ENCODE assay signal across 1 cellular context in the genomic region with DNA sequence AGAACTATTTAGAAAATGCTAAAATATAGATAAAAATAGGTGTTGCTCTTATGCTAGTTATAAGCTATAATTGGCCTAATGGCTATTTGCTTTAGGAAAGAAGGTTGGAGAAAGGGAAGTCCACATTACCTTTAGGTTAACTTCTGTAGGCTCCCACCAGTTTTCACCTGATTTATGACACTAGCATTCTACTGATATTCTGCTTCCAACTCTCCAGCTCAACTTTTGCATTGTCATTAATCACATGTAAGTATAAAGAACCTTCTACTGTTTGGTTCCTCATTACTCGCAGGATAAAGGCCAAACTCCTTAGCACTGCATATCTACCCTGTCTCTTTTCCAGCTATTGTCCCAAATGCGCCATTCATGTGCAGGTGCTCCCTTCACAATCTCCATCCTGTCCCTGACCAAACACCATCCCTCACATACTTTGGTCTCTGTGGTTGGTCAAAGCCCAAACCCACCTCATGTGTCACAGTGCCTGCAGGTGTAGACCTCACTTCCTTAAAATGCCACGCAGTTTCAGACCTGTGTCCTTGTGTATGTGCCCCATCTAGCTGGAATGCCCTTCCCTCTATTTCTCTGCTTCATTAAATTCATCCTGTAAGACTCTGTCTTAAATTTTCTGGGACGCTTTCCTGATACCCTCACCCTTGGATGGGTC.
A peak's percentile ranks its signal among the peaks of the same experiment; 100 is the strongest.
TF ChIP-seq lines count a peak whose summit lies in the region.

No MANE protein-coding gene starts in this region.

TF ChIP-seq in GM12878, 131 proteins besides CTCF, POLR2A, EP300 and RAD21:
- TF ChIP-seq POLR2AphosphoS2 (IDR thresholded peaks at IDR 0.05; ENCODE audit: low read depth, low read length): no peak
- TF ChIP-seq PAX5 (IDR thresholded peaks at IDR 0.05; ENCODE audit: borderline replicate concordance, low read depth, low read length): 0 out of 2 replicates have a peak, but pooled peaks have one; percentile 43
- peak; percentile 54; the same call in 1 of the 2 replicates for TF ChIP-seq WRNIP1 (IDR thresholded peaks at IDR 0.05; ENCODE audit: borderline replicate concordance, low read depth, low read length)
- peak; percentile 79 for TF ChIP-seq RUNX3 (IDR thresholded peaks at IDR 0.05; ENCODE audit: low read length)
- TF ChIP-seq SPI1 (IDR thresholded peaks at IDR 0.05; ENCODE audit: borderline replicate concordance, insufficient read depth, low read depth, low read length): peak; percentile 84; the same call in 1 of the 2 replicates
- no peak for TF ChIP-seq ZNF24 (IDR thresholded peaks at IDR 0.05)
- no peak for TF ChIP-seq RCOR1 (conservative IDR thresholded peaks at IDR 0.05; ENCODE audit: low read depth, low read length)
- 0 out of 2 replicates have a peak, but pooled peaks have one; percentile 38 for TF ChIP-seq IKZF1 (conservative IDR thresholded peaks at IDR 0.05)
- TF ChIP-seq, protein P1, sequence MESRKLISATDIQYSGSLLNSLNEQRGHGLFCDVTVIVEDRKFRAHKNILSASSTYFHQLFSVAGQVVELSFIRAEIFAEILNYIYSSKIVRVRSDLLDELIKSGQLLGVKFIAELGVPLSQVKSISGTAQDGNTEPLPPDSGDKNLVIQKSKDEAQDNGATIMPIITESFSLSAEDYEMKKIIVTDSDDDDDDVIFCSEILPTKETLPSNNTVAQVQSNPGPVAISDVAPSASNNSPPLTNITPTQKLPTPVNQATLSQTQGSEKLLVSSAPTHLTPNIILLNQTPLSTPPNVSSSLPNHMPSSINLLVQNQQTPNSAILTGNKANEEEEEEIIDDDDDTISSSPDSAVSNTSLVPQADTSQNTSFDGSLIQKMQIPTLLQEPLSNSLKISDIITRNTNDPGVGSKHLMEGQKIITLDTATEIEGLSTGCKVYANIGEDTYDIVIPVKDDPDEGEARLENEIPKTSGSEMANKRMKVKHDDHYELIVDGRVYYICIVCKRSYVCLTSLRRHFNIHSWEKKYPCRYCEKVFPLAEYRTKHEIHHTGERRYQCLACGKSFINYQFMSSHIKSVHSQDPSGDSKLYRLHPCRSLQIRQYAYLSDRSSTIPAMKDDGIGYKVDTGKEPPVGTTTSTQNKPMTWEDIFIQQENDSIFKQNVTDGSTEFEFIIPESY (IDR thresholded peaks at IDR 0.05): no peak
- TF ChIP-seq EED (IDR thresholded peaks at IDR 0.05; ENCODE audit: low read depth): peak; percentile 68
- TF ChIP-seq, protein P2, sequence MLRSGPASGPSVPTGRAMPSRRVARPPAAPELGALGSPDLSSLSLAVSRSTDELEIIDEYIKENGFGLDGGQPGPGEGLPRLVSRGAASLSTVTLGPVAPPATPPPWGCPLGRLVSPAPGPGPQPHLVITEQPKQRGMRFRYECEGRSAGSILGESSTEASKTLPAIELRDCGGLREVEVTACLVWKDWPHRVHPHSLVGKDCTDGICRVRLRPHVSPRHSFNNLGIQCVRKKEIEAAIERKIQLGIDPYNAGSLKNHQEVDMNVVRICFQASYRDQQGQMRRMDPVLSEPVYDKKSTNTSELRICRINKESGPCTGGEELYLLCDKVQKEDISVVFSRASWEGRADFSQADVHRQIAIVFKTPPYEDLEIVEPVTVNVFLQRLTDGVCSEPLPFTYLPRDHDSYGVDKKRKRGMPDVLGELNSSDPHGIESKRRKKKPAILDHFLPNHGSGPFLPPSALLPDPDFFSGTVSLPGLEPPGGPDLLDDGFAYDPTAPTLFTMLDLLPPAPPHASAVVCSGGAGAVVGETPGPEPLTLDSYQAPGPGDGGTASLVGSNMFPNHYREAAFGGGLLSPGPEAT (IDR thresholded peaks at IDR 0.05; ENCODE audit: low read depth): peak; percentile 28; the same call in 1 of the 2 replicates
- TF ChIP-seq, protein P3, sequence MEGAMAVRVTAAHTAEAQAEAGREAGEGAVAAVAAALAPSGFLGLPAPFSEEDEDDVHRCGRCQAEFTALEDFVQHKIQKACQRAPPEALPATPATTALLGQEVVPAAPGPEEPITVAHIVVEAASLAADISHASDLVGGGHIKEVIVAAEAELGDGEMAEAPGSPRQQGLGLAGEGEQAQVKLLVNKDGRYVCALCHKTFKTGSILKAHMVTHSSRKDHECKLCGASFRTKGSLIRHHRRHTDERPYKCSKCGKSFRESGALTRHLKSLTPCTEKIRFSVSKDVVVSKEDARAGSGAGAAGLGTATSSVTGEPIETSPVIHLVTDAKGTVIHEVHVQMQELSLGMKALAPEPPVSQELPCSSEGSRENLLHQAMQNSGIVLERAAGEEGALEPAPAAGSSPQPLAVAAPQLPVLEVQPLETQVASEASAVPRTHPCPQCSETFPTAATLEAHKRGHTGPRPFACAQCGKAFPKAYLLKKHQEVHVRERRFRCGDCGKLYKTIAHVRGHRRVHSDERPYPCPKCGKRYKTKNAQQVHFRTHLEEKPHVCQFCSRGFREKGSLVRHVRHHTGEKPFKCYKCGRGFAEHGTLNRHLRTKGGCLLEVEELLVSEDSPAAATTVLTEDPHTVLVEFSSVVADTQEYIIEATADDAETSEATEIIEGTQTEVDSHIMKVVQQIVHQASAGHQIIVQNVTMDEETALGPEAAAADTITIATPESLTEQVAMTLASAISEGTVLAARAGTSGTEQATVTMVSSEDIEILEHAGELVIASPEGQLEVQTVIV (IDR thresholded peaks at IDR 0.05; ENCODE audit: borderline replicate concordance, partially characterized antibody): no peak
- TF ChIP-seq CBX3 (IDR thresholded peaks at IDR 0.05; ENCODE audit: borderline replicate concordance, low read depth): no peak
- peak; percentile 40 to 62; a peak in 3 of 4 replicates for TF ChIP-seq IKZF2 (IDR thresholded peaks at IDR 0.05)
- 0 out of 2 replicates have a peak, but pooled peaks have one; percentile 21 for TF ChIP-seq BACH1 (IDR thresholded peaks at IDR 0.05; ENCODE audit: borderline replicate concordance)
